1 cellular context compared by ENCODE assay signal in genomic region chr1:34621916-34622315, GRCh38.
TF ChIP-seq lines count a peak whose summit lies in the region.

No MANE protein-coding gene starts in this region.

TF ChIP-seq in GM12878, 131 proteins besides CTCF, POLR2A, EP300 and RAD21:
- TF ChIP-seq MYC (IDR thresholded peaks at IDR 0.05; ENCODE audit: insufficient read depth, insufficient read length, insufficient replicate concordance, low read length, severe bottlenecking) (no peak), ZNF622 (IDR thresholded peaks at IDR 0.05) (no peak), RELA (IDR thresholded peaks at IDR 0.05; ENCODE audit: borderline replicate concordance, partially characterized antibody) (no peak), ZBTB11 (CRISPR knock-in tag; IDR thresholded peaks at IDR 0.05) (no peak), IRF5 (IDR thresholded peaks at IDR 0.05; ENCODE audit: borderline replicate concordance) (no peak), HDAC2 (IDR thresholded peaks at IDR 0.05) (no peak), CBFB (IDR thresholded peaks at IDR 0.05; ENCODE audit: low read depth) (no peak)
